ENCODE assay signal across 10 cellular contexts in genomic region chr13:99067160-99067985, GRCh38.
DNase-seq lines count a peak whose midpoint lies in the region; ATAC-seq and TF ChIP-seq lines count a peak whose summit lies in the region.
"Had no signal": no experiment of that assay in that cellular context is flagged by ENCODE, and none has a peak within 500 bp of the region (broad histone marks: within the 10 kb centered on the region; RNA-seq: fewer than 3 reads in every experiment).

No MANE protein-coding gene starts in this region.

- H3K9me3 ChIP-seq in SJSA1 (replicated peaks) (peaks cover 19% of the 10 kb centered on the region), esophagus muscularis mucosa (no peaks in the 10 kb centered on the region), osteoblast (ENCODE audit: low read depth, low read length) (no peaks in the 10 kb centered on the region)

- H3K4me2 ChIP-seq in osteoblast (ENCODE audit: insufficient read depth, low read length), result no peak overlapping the region

- TF ChIP-seq POLR2A in esophagus muscularis mucosa (IDR thresholded peaks at IDR 0.05; ENCODE audit: low read depth), result no peak

- H3K27ac ChIP-seq in SJSA1, result peak overlapping the region; percentile 2; the same call in 1 of the 2 replicates
- peak overlapping the region; percentile 66 to 83 (median 72) for H3K27ac ChIP-seq in esophagus muscularis mucosa (replicated peaks in 1 of 4)
- peak overlapping the region; percentile 16 for H3K27ac ChIP-seq in osteoblast (ENCODE audit: low read depth, low read length)

- intact Hi-C loops in esophagus muscularis mucosa (cut with DNase I), result no loop called here

- WGBS in esophagus muscularis mucosa, result 35% methylated on average over 1 of the region's 1 CpG

- no peaks in the 10 kb centered on the region for H3K79me2 ChIP-seq in osteoblast (ENCODE audit: insufficient read depth, low read length)

- peaks cover 30% of the 10 kb centered on the region for H3K4me1 ChIP-seq in SJSA1 (replicated peaks)
- H3K4me1 ChIP-seq in esophagus muscularis mucosa, result peaks cover 6 to 93% (median 84%) of the 10 kb centered on the region in 4 donors
- peaks cover 16% of the 10 kb centered on the region for H3K4me1 ChIP-seq in osteoblast (ENCODE audit: insufficient read depth, low read length)

- no peak for ATAC-seq in GM21381 (IDR thresholded peaks at IDR 0.05; ENCODE audit: unreplicated experiment)

- TF ChIP-seq CTCF in esophagus muscularis mucosa (IDR thresholded peaks at IDR 0.05) (no peak), osteoblast (IDR thresholded peaks at IDR 0.05; ENCODE audit: extremely low read depth, low read depth, low read length) (no peak)

- H2AFZ ChIP-seq in osteoblast (ENCODE audit: low read length), result no peak overlapping the region

- H3K36me3 ChIP-seq in SJSA1, result peaks cover 21% of the 10 kb centered on the region
- H3K36me3 ChIP-seq in esophagus muscularis mucosa, result peaks cover 0 to 3% (median 0%) of the 10 kb centered on the region in 4 donors
- no peaks in the 10 kb centered on the region for H3K36me3 ChIP-seq in osteoblast (ENCODE audit: insufficient read depth, low read length)

- H3K27me3 ChIP-seq in SJSA1 (replicated peaks) (no peaks in the 10 kb centered on the region), esophagus muscularis mucosa (no peaks in the 10 kb centered on the region), osteoblast (ENCODE audit: insufficient read depth, low read length) (no peaks in the 10 kb centered on the region)

- H3K4me3 ChIP-seq in SJSA1, result no peak overlapping the region
- no peak overlapping the region for H3K4me3 ChIP-seq in esophagus muscularis mucosa
- H3K4me3 ChIP-seq in osteoblast (ENCODE audit: insufficient read depth, low read length), result no peak overlapping the region

- TF ChIP-seq EP300 in esophagus muscularis mucosa (IDR thresholded peaks at IDR 0.05), result no peak

- DNase-seq in GM03348 (ENCODE audit: low spot score), result peak; percentile 70
- DNase-seq in SJSA1 (ENCODE audit: low read depth in 1 of 2, low spot score in 2 of 2), result peak; percentile 81 to 93
- no peak for DNase-seq in esophagus muscularis mucosa (ENCODE audit: extremely low spot score)
- DNase-seq in osteoblast (ENCODE audit: insufficient read length, low spot score, missing footprints), result peak; percentile 84
- no peak for DNase-seq in activated effector memory CD4-positive, alpha-beta T cell treated with anti-CD3 and anti-CD28 coated beads, Interleukin-2, amount 50 U/mL, for 16 hours
- no peak for DNase-seq in HT-29 (ENCODE audit: low spot score)
- no peak for DNase-seq in activated gamma-delta T cell treated with Interleukin-2 at 50 U/mL for 16 hours
- DNase-seq: activated naive CD4-positive, alpha-beta T cell treated with anti-CD3 and anti-CD28 coated beads, Interleukin-2, amount 50 U/mL, for 16 hours; NCI-H2171 treated with DMSO at 0.1 percent for 48 hours had no signal

- H4K20me1 ChIP-seq in osteoblast (ENCODE audit: insufficient read depth, low read length), result no peaks in the 10 kb centered on the region

Comparison
In these comparisons a context has a peak if more than half of its experiments do, and no peak if none do; other contexts are left out.
1. DNase-seq: peak in GM03348 (single experiment), SJSA1 (2 of 2) and osteoblast (single experiment); none in esophagus muscularis mucosa (single experiment), activated effector memory CD4-positive, alpha-beta T cell treated with anti-CD3 and anti-CD28 coated beads, Interleukin-2, amount 50 U/mL, for 16 hours (single experiment), HT-29 (single experiment) and activated gamma-delta T cell treated with Interleukin-2 at 50 U/mL for 16 hours (single experiment).
2. H3K27ac ChIP-seq: peak in every context shown above with its lines; median percentile 72 in esophagus muscularis mucosa; 16 in osteoblast; 2 in SJSA1.